In the genomic region with DNA sequence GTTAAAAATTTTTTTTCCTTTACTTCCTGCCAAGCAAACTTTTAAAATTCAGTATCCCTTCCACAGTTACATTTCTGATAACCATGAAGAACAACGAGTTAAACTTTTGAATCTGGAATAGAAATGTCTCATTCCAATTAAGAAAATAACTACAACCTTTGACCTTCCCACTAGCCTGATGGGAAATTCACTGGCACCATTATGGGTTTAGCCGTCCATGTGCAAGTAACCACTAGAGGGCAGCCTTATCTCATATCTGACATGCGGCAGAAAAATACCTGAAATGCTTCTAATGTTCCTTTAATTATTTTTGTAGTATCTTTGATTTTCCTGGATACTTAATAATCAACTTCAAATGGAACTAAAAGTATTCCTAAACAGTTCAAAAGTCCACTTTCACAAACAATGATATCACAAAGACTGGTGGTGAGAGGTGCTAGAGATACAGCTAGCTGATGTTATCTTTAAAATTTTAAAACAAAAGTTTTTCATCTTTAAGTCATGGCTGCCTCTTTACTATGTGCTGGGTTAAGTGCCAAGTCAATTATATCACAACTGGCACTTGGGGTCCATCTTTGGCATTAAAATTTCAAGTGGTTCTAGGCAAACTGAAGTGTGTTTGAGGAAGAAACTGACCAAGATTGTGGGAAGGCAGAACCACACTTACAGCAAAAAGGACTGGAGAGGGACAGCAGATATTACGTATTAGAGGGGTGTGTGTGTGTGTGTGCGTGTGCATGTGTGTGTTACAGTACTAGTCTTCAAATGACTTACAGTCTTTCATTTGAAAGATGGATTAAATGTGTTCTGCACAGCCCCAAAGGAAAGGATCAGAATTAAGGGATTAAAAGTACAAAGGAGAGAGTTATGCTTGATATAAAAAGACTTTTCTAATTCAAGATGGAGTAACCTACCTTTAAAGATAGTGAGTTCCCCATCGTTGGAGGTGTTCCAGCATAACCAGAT, we compare ENCODE assay signal across 8 cellular contexts.
A peak's percentile ranks its signal among the peaks of the same experiment; 100 is the strongest.
DNase-seq lines count a peak whose midpoint lies in the region; ATAC-seq and TF ChIP-seq lines count a peak whose summit lies in the region.

No MANE protein-coding gene starts in this region.

- H4K20me1 ChIP-seq in neural progenitor cell (ENCODE audit: low read depth) = peaks cover 28% of the 10 kb centered on the region

- H3K4me2 ChIP-seq in neural progenitor cell = no peak overlapping the region

- peaks cover 10% of the 10 kb centered on the region for H3K4me1 ChIP-seq in neural progenitor cell

- H3K36me3 Mint-ChIP-seq in activated T-cell treated with anti-CD3 and anti-CD28 coated beads, Interleukin-2, amount 50 U/mL, for 72 hours (ENCODE audit: insufficient read depth in 2 of 2) = peaks cover 0 to 1% of the 10 kb centered on the region in 2 donors
- H3K36me3 Mint-ChIP-seq in neural progenitor cell = no peaks in the 10 kb centered on the region

- H3K27me3 Mint-ChIP-seq in activated T-cell treated with anti-CD3 and anti-CD28 coated beads, Interleukin-2, amount 50 U/mL, for 72 hours (ENCODE audit: low read depth) = peaks cover 6% of the 10 kb centered on the region
- H3K27me3 Mint-ChIP-seq in neural progenitor cell (ENCODE audit: insufficient read depth, low read depth) = peaks cover 8% of the 10 kb centered on the region

- DNase-seq in EH (ENCODE audit: low read depth) (peak; percentile 73), HT-29 (ENCODE audit: low spot score) (peak; percentile 82), NCI-H748 treated with DMSO at 0.1 percent for 48 hours (lab: John Stamatoyannopoulos, UW) (peak; percentile 32), fibroblast of pulmonary artery (ENCODE audit: low read depth) (peak; percentile 82), neural progenitor cell (ENCODE audit: low spot score) (peak; percentile 85)
- peak; percentile 57 to 61 for DNase-seq in activated T-cell treated with anti-CD3 and anti-CD28 coated beads, Interleukin-2, amount 50 U/mL, for 72 hours

- peak; percentile 89 for TF ChIP-seq CTCF in fibroblast of pulmonary artery (IDR thresholded peaks at IDR 0.05; ENCODE audit: low read length, missing control alignments)
- peak; percentile 100 for TF ChIP-seq CTCF in neural progenitor cell (IDR thresholded peaks at IDR 0.05)

- no peak overlapping the region for H3K27ac ChIP-seq in neural progenitor cell

- H3K36me3 ChIP-seq in neural progenitor cell = no peaks in the 10 kb centered on the region

- peaks cover 28% of the 10 kb centered on the region for H3K27me3 ChIP-seq in neural progenitor cell

- H3K9ac ChIP-seq in neural progenitor cell = no peak overlapping the region

- H3K9me3 Mint-ChIP-seq in activated T-cell treated with anti-CD3 and anti-CD28 coated beads, Interleukin-2, amount 50 U/mL, for 72 hours = no peaks in the 10 kb centered on the region
- no peaks in the 10 kb centered on the region for H3K9me3 Mint-ChIP-seq in neural progenitor cell

- ATAC-seq in activated T-cell treated with anti-CD3 and anti-CD28 coated beads, Interleukin-2, amount 50 U/mL, for 72 hours (replicated peaks in 1 of 2) = no peak
- no peak for ATAC-seq in GM18867 (IDR thresholded peaks at IDR 0.05; ENCODE audit: unreplicated experiment)
- no peak for ATAC-seq in HG03378 (IDR thresholded peaks at IDR 0.05; ENCODE audit: unreplicated experiment)

- peaks cover 95% of the 10 kb centered on the region for H3K4me1 Mint-ChIP-seq in activated T-cell treated with anti-CD3 and anti-CD28 coated beads, Interleukin-2, amount 50 U/mL, for 72 hours (ENCODE audit: low read depth)
- H3K4me1 Mint-ChIP-seq in neural progenitor cell = peaks cover 50% of the 10 kb centered on the region

- H2AFZ ChIP-seq in neural progenitor cell (replicated peaks) = no peak overlapping the region

- no peaks in the 10 kb centered on the region for H3K9me3 ChIP-seq in neural progenitor cell (ENCODE audit: low read depth)

- H3K4me3 ChIP-seq in fibroblast of pulmonary artery (replicated peaks; ENCODE audit: low read depth, low read length) (no peak overlapping the region), neural progenitor cell (no peak overlapping the region)

- H3K4me3 Mint-ChIP-seq in activated T-cell treated with anti-CD3 and anti-CD28 coated beads, Interleukin-2, amount 50 U/mL, for 72 hours = peak overlapping the region; percentile 65 to 78
- no peak overlapping the region for H3K4me3 Mint-ChIP-seq in neural progenitor cell

- H3K27ac Mint-ChIP-seq in activated T-cell treated with anti-CD3 and anti-CD28 coated beads, Interleukin-2, amount 50 U/mL, for 72 hours = peak overlapping the region; percentile 94
- no peak overlapping the region for H3K27ac Mint-ChIP-seq in neural progenitor cell

- H3F3A ChIP-seq in neural progenitor cell (ENCODE audit: low read depth) = peaks cover 12% of the 10 kb centered on the region

- no peaks in the 10 kb centered on the region for H3K79me2 ChIP-seq in neural progenitor cell (ENCODE audit: low read depth)

Comparison
In these comparisons a context has a peak if more than half of its experiments do, and no peak if none do; other contexts are left out.
1. DNase-seq: peak in every context shown above with its lines; median percentile 85 in neural progenitor cell; 82 in HT-29; 82 in fibroblast of pulmonary artery; 73 in EH; 59 in activated T-cell treated with anti-CD3 and anti-CD28 coated beads, Interleukin-2, amount 50 U/mL, for 72 hours; 32 in NCI-H748 treated with DMSO at 0.1 percent for 48 hours.